ENCODE assay signal across 10 cellular contexts in the genomic region with DNA sequence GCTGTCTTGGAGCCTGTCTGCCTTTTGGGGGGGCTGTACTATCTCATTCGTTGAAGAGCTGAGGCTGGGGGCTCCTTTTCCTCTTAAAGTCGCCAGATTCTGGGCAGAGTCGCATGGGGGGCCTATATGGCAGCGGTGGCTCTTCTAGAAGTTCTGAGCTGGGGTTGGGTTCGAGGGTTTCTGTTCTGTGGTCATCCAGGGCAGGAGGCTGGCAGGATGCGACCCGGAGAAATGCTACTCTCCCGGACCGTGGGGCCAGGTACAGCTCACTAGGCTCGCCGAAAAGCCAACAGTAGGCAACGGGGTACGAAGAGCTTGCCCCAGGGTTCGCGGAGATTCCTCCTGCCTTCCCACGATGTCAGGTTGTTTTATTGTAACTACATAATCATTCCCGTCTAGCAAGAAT. TPM values are rescaled to one million over a fixed set of nuclear protein-coding genes. Genes with fewer than 3 reads are reported as not detected.
DNase-seq lines count a peak whose midpoint lies in the region; ATAC-seq and TF ChIP-seq lines count a peak whose summit lies in the region.
"Had no signal": no experiment of that assay in that cellular context is flagged by ENCODE, and none has a peak within 500 bp of the region (broad histone marks: within the 10 kb centered on the region; RNA-seq: fewer than 3 reads in every experiment).

No MANE protein-coding gene starts in this region.

- H3K36me3 ChIP-seq in BLaER1, result no peaks in the 10 kb centered on the region
- H3K36me3 ChIP-seq in HUES64 (ENCODE audit: insufficient read depth, low read length), result no peaks in the 10 kb centered on the region
- no peaks in the 10 kb centered on the region for H3K36me3 ChIP-seq in effector memory CD4-positive, alpha-beta T cell (ENCODE audit: control insufficient read depth, insufficient read depth, low read length)

- peaks cover 7% of the 10 kb centered on the region for H3K4me1 ChIP-seq in BLaER1
- no peaks in the 10 kb centered on the region for H3K4me1 ChIP-seq in HUES64 (ENCODE audit: insufficient read depth, low read length)
- peaks cover 28% of the 10 kb centered on the region for H3K4me1 ChIP-seq in effector memory CD4-positive, alpha-beta T cell (ENCODE audit: control insufficient read depth, insufficient read depth, low read length, poor library complexity, severe bottlenecking)
- H3K4me1 ChIP-seq in foreskin keratinocyte, result no peaks in the 10 kb centered on the region

- peaks cover 25% of the 10 kb centered on the region for H3K4me1 Mint-ChIP-seq in neural crest cell

- H3K9ac ChIP-seq in BLaER1, result no peak overlapping the region
- H3K9ac ChIP-seq in HUES64 (ENCODE audit: low read depth, low read length), result no peak overlapping the region

- peaks cover 59% of the 10 kb centered on the region for H3K27me3 Mint-ChIP-seq in neural crest cell (ENCODE audit: low read depth)

- H4K20me1 ChIP-seq in BLaER1, result peaks cover 53% of the 10 kb centered on the region

- ATAC-seq in HG02981 (IDR thresholded peaks at IDR 0.05; ENCODE audit: unreplicated experiment) (no peak), foreskin keratinocyte (no peak), GM21825 (IDR thresholded peaks at IDR 0.05; ENCODE audit: unreplicated experiment) (no peak)

- H3K27ac Mint-ChIP-seq in neural crest cell (ENCODE audit: unreplicated experiment), result no peak overlapping the region
- H3K27ac Mint-ChIP-seq: stimulated activated naive CD8-positive, alpha-beta T cell treated with anti-CD3 and anti-CD28 coated beads, Interleukin-15, Interleukin-2, amounts not matched to agents 100 ng/mL and 50 ng/mL, for 24 hours had no signal

- no peaks in the 10 kb centered on the region for H3K9me3 Mint-ChIP-seq in neural crest cell
- H3K9me3 Mint-ChIP-seq: stimulated activated naive CD8-positive, alpha-beta T cell treated with anti-CD3 and anti-CD28 coated beads, Interleukin-15, Interleukin-2, amounts not matched to agents 100 ng/mL and 50 ng/mL, for 24 hours had no signal

- DNase-seq in effector memory CD4-positive, alpha-beta T cell, result no peak
- DNase-seq in neural crest cell (ENCODE audit: low read depth, low spot score) (no peak), GM10248 (ENCODE audit: extremely low spot score) (no peak), foreskin keratinocyte (no peak)
- DNase-seq: NCI-H748 treated with DMSO at 0.1 percent for 48 hours had no signal

- CTCF ChIA-PET in GM10248 (lab: Yijun Ruan, JAX), result no interaction called here

- H3K4me2 ChIP-seq in BLaER1, result peak overlapping the region; percentile 80

- WGBS in HUES64, result 3% methylated on average over 16 of the region's 17 CpGs

- H3K27me3 ChIP-seq in BLaER1 (peaks cover 79% of the 10 kb centered on the region), HUES64 (ENCODE audit: insufficient read depth, low read length) (peaks cover 78% of the 10 kb centered on the region), foreskin keratinocyte (peaks cover 58% of the 10 kb centered on the region)
- H3K27me3 ChIP-seq in effector memory CD4-positive, alpha-beta T cell (replicated peaks; ENCODE audit: control insufficient read depth, insufficient read depth, low read length, poor library complexity, severe bottlenecking), result peaks cover 55% of the 10 kb centered on the region

- H3K27ac ChIP-seq in BLaER1, result no peak overlapping the region
- no peak overlapping the region for H3K27ac ChIP-seq in HUES64 (ENCODE audit: low read depth, low read length)
- H3K27ac ChIP-seq in effector memory CD4-positive, alpha-beta T cell (ENCODE audit: insufficient read depth, low read length, poor library complexity, severe bottlenecking), result no peak overlapping the region
- H3K27ac ChIP-seq in foreskin keratinocyte, result no peak overlapping the region

- POLR2A ChIA-PET in GM10248 (lab: Yijun Ruan, JAX), result no interaction called here

- H3K4me3 ChIP-seq in BLaER1 (peak overlapping the region; percentile 64), HUES64 (ENCODE audit: low read length) (peak overlapping the region; percentile 48)
- peak overlapping the region; percentile 56 for H3K4me3 ChIP-seq in effector memory CD4-positive, alpha-beta T cell (ENCODE audit: insufficient read depth, low read depth, low read length, poor library complexity, severe bottlenecking)

- peaks cover 18% of the 10 kb centered on the region; the same call in 1 of the 2 replicates for H3K9me3 ChIP-seq in BLaER1
- H3K9me3 ChIP-seq in HUES64 (ENCODE audit: insufficient read depth, low read depth, low read length), result no peaks in the 10 kb centered on the region
- H3K9me3 ChIP-seq in effector memory CD4-positive, alpha-beta T cell (ENCODE audit: control insufficient read depth, low read length), result no peaks in the 10 kb centered on the region

- peak overlapping the region; percentile 77 for H3K4me3 Mint-ChIP-seq in neural crest cell

- no peaks in the 10 kb centered on the region for H3K36me3 Mint-ChIP-seq in neural crest cell (ENCODE audit: low read depth)

- TF ChIP-seq CTCF in neural crest cell (conservative IDR thresholded peaks at IDR 0.05) (no peak), GM10248 (IDR thresholded peaks at IDR 0.05; ENCODE audit: control extremely low read depth, extremely low read depth, low read depth, missing control alignments) (no peak), foreskin keratinocyte (conservative IDR thresholded peaks at IDR 0.05) (no peak)

RNA-seq across cellular contexts. Expression of a gene that starts 1.9 kb away (rescaled TPM):
- 1.4 TPM for polyA plus RNA-seq in HUES64 (2013, experiment 1 of 2)
- 2.9 TPM for polyA plus RNA-seq in HUES64 (2013, experiment 2 of 2)
- total RNA-seq in neural crest cell (4.8 and 6.2 TPM in 2 replicates), foreskin keratinocyte (0.28 TPM in 1 of 2 replicates, not detected in the other)
- polyA plus RNA-seq in foreskin keratinocyte, result 0.16 and 0.22 TPM in 2 replicates

RNA-seq across cellular contexts. Expression of a gene that starts 30.6 kb away (rescaled TPM):
- 804 TPM for polyA plus RNA-seq in HUES64 (2013, experiment 1 of 2)
- 848 TPM for polyA plus RNA-seq in HUES64 (2013, experiment 2 of 2)
- total RNA-seq in neural crest cell (1,868 and 1,917 TPM in 2 replicates), foreskin keratinocyte (795 and 855 TPM in 2 replicates)
- 1,037 and 1,115 TPM in 2 replicates for polyA plus RNA-seq in foreskin keratinocyte
